Comparison of ENCODE assay signal across 8 cellular contexts in the genomic region with DNA sequence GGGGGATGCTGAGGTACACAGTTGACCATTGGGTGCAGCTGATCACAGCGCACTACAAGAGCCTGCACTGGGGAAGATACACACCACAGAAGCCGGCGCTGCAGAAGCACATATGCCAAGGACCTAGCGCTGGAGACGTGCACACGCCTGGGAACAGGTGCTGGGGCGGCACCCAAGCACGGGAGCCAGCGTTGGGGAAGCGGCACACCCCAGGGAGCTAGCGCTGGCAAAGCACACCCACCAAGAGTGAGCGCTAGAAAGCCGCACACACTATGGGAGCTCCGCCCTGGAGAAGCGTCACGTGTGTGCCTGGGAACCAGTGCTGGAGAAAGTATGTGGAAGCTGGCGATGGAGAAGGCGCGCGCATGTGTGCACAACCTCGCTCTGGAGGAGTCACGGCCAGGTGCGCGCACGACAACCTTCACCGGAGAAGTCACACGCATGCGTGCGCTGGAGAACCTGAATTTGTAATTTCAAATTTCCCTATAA. TPM values are rescaled to one million over a fixed set of nuclear protein-coding genes. Genes with fewer than 3 reads are reported as not detected.
DNase-seq lines count a peak whose midpoint lies in the region; ATAC-seq and TF ChIP-seq lines count a peak whose summit lies in the region.

No MANE protein-coding gene starts in this region.

- BruUV-seq in MCF 10A (replicated peaks; lab: Mats Ljungman, UMichigan) = no TSS peak

- H3K9me3 Mint-ChIP-seq in activated CD4-positive, alpha-beta T cell treated with anti-CD3 and anti-CD28 coated beads, Interleukin-2, amount 10 ng/mL, durations not matched to agents 24 days and 14 days = no peaks in the 10 kb centered on the region
- no peaks in the 10 kb centered on the region for H3K9me3 Mint-ChIP-seq in MCF 10A (ENCODE audit: unreplicated experiment)

- intact Hi-C loops in activated CD4-positive, alpha-beta T cell treated with anti-CD3 and anti-CD28 coated beads, Interleukin-2, amount 10 ng/mL, durations not matched to agents 24 days and 14 days (cut with micrococcal nuclease) = no loop called here
- intact Hi-C loops in MCF 10A (cut with micrococcal nuclease) = no loop called here

- peaks cover 3% of the 10 kb centered on the region for H3K36me3 Mint-ChIP-seq in activated CD4-positive, alpha-beta T cell treated with anti-CD3 and anti-CD28 coated beads, Interleukin-2, amount 10 ng/mL, durations not matched to agents 24 days and 14 days (ENCODE audit: low read depth)
- H3K36me3 Mint-ChIP-seq in MCF 10A (ENCODE audit: insufficient read depth, unreplicated experiment) = peaks cover 5% of the 10 kb centered on the region

- H3K27ac ChIP-seq in skin epidermis = no peak overlapping the region

- H3K4me1 Mint-ChIP-seq in activated CD4-positive, alpha-beta T cell treated with anti-CD3 and anti-CD28 coated beads, Interleukin-2, amount 10 ng/mL, durations not matched to agents 24 days and 14 days = peaks cover 17% of the 10 kb centered on the region
- H3K4me1 Mint-ChIP-seq in MCF 10A (ENCODE audit: insufficient read depth, unreplicated experiment) = peaks cover 14% of the 10 kb centered on the region

- CTCF ChIA-PET in MCF 10A (lab: Yijun Ruan, JAX) = no interaction called here

- ATAC-seq in HG03571 (IDR thresholded peaks at IDR 0.05; ENCODE audit: unreplicated experiment) = no peak

- peak overlapping the region; percentile 45 for H3K4me3 Mint-ChIP-seq in activated CD4-positive, alpha-beta T cell treated with anti-CD3 and anti-CD28 coated beads, Interleukin-2, amount 10 ng/mL, durations not matched to agents 24 days and 14 days
- peak overlapping the region; percentile 76 for H3K4me3 Mint-ChIP-seq in MCF 10A (ENCODE audit: unreplicated experiment)

- H3K27me3 Mint-ChIP-seq in activated CD4-positive, alpha-beta T cell treated with anti-CD3 and anti-CD28 coated beads, Interleukin-2, amount 10 ng/mL, durations not matched to agents 24 days and 14 days = peaks cover 17% of the 10 kb centered on the region
- H3K27me3 Mint-ChIP-seq in MCF 10A (ENCODE audit: insufficient read depth, unreplicated experiment) = no peaks in the 10 kb centered on the region

- no peak for TF ChIP-seq CTCF in MCF 10A (IDR thresholded peaks at IDR 0.05; ENCODE audit: unreplicated experiment)

- H3K27ac Mint-ChIP-seq in activated CD4-positive, alpha-beta T cell treated with anti-CD3 and anti-CD28 coated beads, Interleukin-2, amount 10 ng/mL, durations not matched to agents 24 days and 14 days = no peak overlapping the region
- H3K27ac Mint-ChIP-seq in MCF 10A (ENCODE audit: low read depth, unreplicated experiment) = no peak overlapping the region

- POLR2A ChIA-PET in MCF 10A (lab: Yijun Ruan, JAX) = interaction anchor here (0.9 to 1.0 kb wide), 2 partner anchors 196 to 562 kb away, joined by 3 read pairs; a partner anchor contains a TSS

- H3K4me3 ChIP-seq in skin epidermis = peak overlapping the region in 4 of 7 experiments; percentile 5 to 21 (median 10)

- DNase-seq in activated CD4-positive, alpha-beta T cell treated with anti-CD3 and anti-CD28 coated beads, Interleukin-2, amount 10 ng/mL, durations not matched to agents 24 days and 14 days = no peak
- no peak for DNase-seq in activated CD4-positive, alpha-beta T cell treated with anti-CD3 and anti-CD28 coated beads for 1 hour
- DNase-seq in NCI-H446 (lab: John Stamatoyannopoulos, UW) (peak; percentile 49 to 81), MCF 10A (ENCODE audit: unreplicated experiment) (peak; percentile 82), iPS-NIHi7 (ENCODE audit: extremely low spot score) (peak; percentile 82), NCI-H2227 (lab: John Stamatoyannopoulos, UW; ENCODE audit: unreplicated experiment) (no peak)

RNA-seq across cellular contexts. Expression of a gene that starts 4.5 kb away (rescaled TPM):
- total RNA-seq in activated CD4-positive, alpha-beta T cell treated with anti-CD3 and anti-CD28 coated beads, Interleukin-2, amount 10 ng/mL, durations not matched to agents 24 days and 14 days = 16.7 and 18.0 TPM in 2 replicates
- 9.6 and 12.1 TPM in 2 replicates for total RNA-seq in MCF 10A (2022)

Comparison
In these comparisons a context has a peak if more than half of its experiments do, and no peak if none do; other contexts are left out.
1. DNase-seq: peak in NCI-H446 (2 of 2), MCF 10A (single experiment) and iPS-NIHi7 (single experiment); none in activated CD4-positive, alpha-beta T cell treated with anti-CD3 and anti-CD28 coated beads, Interleukin-2, amount 10 ng/mL, durations not matched to agents 24 days and 14 days (single experiment), activated CD4-positive, alpha-beta T cell treated with anti-CD3 and anti-CD28 coated beads for 1 hour (single experiment) and NCI-H2227 (single experiment).